In genomic region chr2:56583796-56584313, GRCh38 we compare ENCODE assay signal across 2 cellular contexts.
A peak's percentile ranks its signal among the peaks of the same experiment; 100 is the strongest.
TF ChIP-seq lines count a peak whose summit lies in the region.

No MANE protein-coding gene starts in this region.

TF ChIP-seq in HepG2, 621 proteins besides CTCF, POLR2A, EP300 and RAD21:
- TF ChIP-seq MYC (CRISPR knock-in tag; IDR thresholded peaks at IDR 0.05; ENCODE audit: borderline replicate concordance) (no peak), SRY (CRISPR knock-in tag; IDR thresholded peaks at IDR 0.05) (no peak), ZNF570 (CRISPR knock-in tag; IDR thresholded peaks at IDR 0.05; ENCODE audit: borderline replicate concordance) (no peak), RFX3 (CRISPR knock-in tag; IDR thresholded peaks at IDR 0.05) (no peak), KDM5B (CRISPR knock-in tag; IDR thresholded peaks at IDR 0.05; ENCODE audit: borderline replicate concordance) (no peak), IRF1 (CRISPR knock-in tag; IDR thresholded peaks at IDR 0.05; ENCODE audit: low read depth) (no peak), RFX1 (IDR thresholded peaks at IDR 0.05) (peak; percentile 26; the same call in 1 of the 2 replicates), ZNF432 (CRISPR knock-in tag; IDR thresholded peaks at IDR 0.05; ENCODE audit: borderline replicate concordance) (no peak)

TF ChIP-seq in GM12878, 131 proteins besides CTCF, POLR2A, EP300 and RAD21:
- TF ChIP-seq ZBTB11 (CRISPR knock-in tag; IDR thresholded peaks at IDR 0.05) (no peak), JUNB (IDR thresholded peaks at IDR 0.05) (peak; percentile 20; the same call in 1 of the 2 replicates), MTA2 (IDR thresholded peaks at IDR 0.05; ENCODE audit: low read depth) (no peak), BMI1 (IDR thresholded peaks at IDR 0.05; ENCODE audit: borderline replicate concordance) (peak; percentile 71), PKNOX1 (IDR thresholded peaks at IDR 0.05) (no peak)
